14 cellular contexts compared by ENCODE assay signal in the genomic region with DNA sequence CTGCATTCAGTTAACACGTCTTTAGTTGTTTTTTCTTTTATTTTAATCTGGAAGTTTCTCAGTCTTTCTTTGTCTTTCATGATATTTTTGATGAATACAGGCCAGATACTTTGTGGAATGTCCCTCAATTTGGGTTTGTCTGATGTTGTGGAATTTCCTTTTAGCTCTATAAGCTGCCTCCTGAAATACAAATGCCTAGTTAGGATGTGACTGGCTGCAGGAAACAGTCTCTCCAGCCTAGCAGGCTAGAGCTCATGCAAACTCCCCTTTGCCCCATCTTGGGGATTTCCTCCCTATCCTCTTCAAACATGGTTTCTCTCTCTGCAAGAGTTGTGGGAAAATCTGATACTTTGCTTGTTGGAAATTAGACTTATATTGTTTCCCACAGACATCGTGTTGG.
"Had no signal": no experiment of that assay in that cellular context is flagged by ENCODE, and none has a peak within 500 bp of the region (broad histone marks: within the 10 kb centered on the region; RNA-seq: fewer than 3 reads in every experiment).

No MANE protein-coding gene starts in this region.

- H3K27me3 ChIP-seq: ascending aorta, esophagus squamous epithelium, right lobe of liver, suprapubic skin, upper lobe of left lung had no signal

- H3K27ac ChIP-seq: esophagus squamous epithelium, right lobe of liver, suprapubic skin, upper lobe of left lung had no signal

- DNase-seq: activated CD4-positive, alpha-beta T cell treated with anti-CD3 and anti-CD28 coated beads, Interleukin-2, amount 50 U/mL, for 1 hour; effector CD8-positive, alpha-beta T cell; esophagus squamous epithelium; foreskin melanocyte; left cardiac atrium; natural killer cell; right lobe of liver; upper lobe of left lung had no signal

- H3K4me1 Mint-ChIP-seq: natural killer cell had no signal

- H3K27ac Mint-ChIP-seq: activated T-helper 1 cell treated with anti-CD3 and anti-CD28 coated beads, Interleukin-12 subunit alpha, Interleukin-12 subunit beta, Interleukin-2, Interleukin-4 antibody, amounts not matched to agents 30 ng/mL and 10 ng/mL and 1 ng/mL, durations not matched to agents 14 hours and 24 hours and 36 hours; natural killer cell; stimulated activated naive CD8-positive, alpha-beta T cell treated with anti-CD3 and anti-CD28 coated beads, Interleukin-15, Interleukin-2, amounts not matched to agents 100 ng/mL and 50 ng/mL, for 24 hours had no signal

- ATAC-seq: activated CD4-positive, CD25-positive, alpha-beta regulatory T cell treated with anti-CD3 and anti-CD28 coated beads, Interleukin-2, amount 50 U/mL, for 24 hours; left cardiac atrium; natural killer cell; right lobe of liver had no signal

- H3K4me1 ChIP-seq: right lobe of liver, upper lobe of left lung had no signal

- H3K9me3 Mint-ChIP-seq: activated T-helper 1 cell treated with anti-CD3 and anti-CD28 coated beads, Interleukin-12 subunit alpha, Interleukin-12 subunit beta, Interleukin-2, Interleukin-4 antibody, amounts not matched to agents 30 ng/mL and 10 ng/mL and 1 ng/mL, durations not matched to agents 14 hours and 24 hours and 36 hours; natural killer cell; stimulated activated naive CD8-positive, alpha-beta T cell treated with anti-CD3 and anti-CD28 coated beads, Interleukin-15, Interleukin-2, amounts not matched to agents 100 ng/mL and 50 ng/mL, for 24 hours had no signal

- H3K9me3 ChIP-seq: ascending aorta, esophagus squamous epithelium, right lobe of liver, suprapubic skin, upper lobe of left lung had no signal

- H3K4me3 ChIP-seq: ascending aorta, coronary artery, esophagus squamous epithelium, right lobe of liver, suprapubic skin, upper lobe of left lung had no signal

- H3K36me3 Mint-ChIP-seq: natural killer cell had no signal

- H3K4me3 Mint-ChIP-seq: activated T-helper 1 cell treated with anti-CD3 and anti-CD28 coated beads, Interleukin-12 subunit alpha, Interleukin-12 subunit beta, Interleukin-2, Interleukin-4 antibody, amounts not matched to agents 30 ng/mL and 10 ng/mL and 1 ng/mL, durations not matched to agents 14 hours and 24 hours and 36 hours; natural killer cell; stimulated activated naive CD8-positive, alpha-beta T cell treated with anti-CD3 and anti-CD28 coated beads, Interleukin-15, Interleukin-2, amounts not matched to agents 100 ng/mL and 50 ng/mL, for 24 hours had no signal

- H3K36me3 ChIP-seq: ascending aorta, esophagus squamous epithelium, right lobe of liver, suprapubic skin, upper lobe of left lung had no signal
